Comparison of ENCODE assay signal across 29 cellular contexts in genomic region chr15:47727137-47727536, GRCh38. TPM values are rescaled to one million over a fixed set of nuclear protein-coding genes. Genes with fewer than 3 reads are reported as not detected.
"Had no signal": no experiment of that assay in that cellular context is flagged by ENCODE, and none has a peak within 500 bp of the region (broad histone marks: within the 10 kb centered on the region; RNA-seq: fewer than 3 reads in every experiment).

No MANE protein-coding gene starts in this region.

- H3K4me1 Mint-ChIP-seq: naive B cell had no signal

- ATAC-seq: activated CD4-positive, CD25-positive, alpha-beta regulatory T cell treated with anti-CD3 and anti-CD28 coated beads, Interleukin-2, amount 50 U/mL, for 24 hours; left colon; stimulated activated naive CD8-positive, alpha-beta T cell treated with anti-CD3 and anti-CD28 coated beads, Interleukin-15, Interleukin-2, amounts not matched to agents 100 U/mL and 50 U/mL, for 24 hours had no signal

- H3K27me3 ChIP-seq: adrenal gland, brain microvascular endothelial cell, esophagus muscularis mucosa, foreskin keratinocyte, pancreas, uterus had no signal

- H3K4me3 ChIP-seq: adrenal gland, esophagus muscularis mucosa, lung, pancreas, prostate gland, SK-N-MC, uterus had no signal

- DNase-seq: activated CD4-positive, alpha-beta T cell treated with anti-CD3 and anti-CD28 coated beads for 48 hours; activated CD4-positive, alpha-beta T cell treated with anti-CD3 and anti-CD28 coated beads, Interleukin-2, amount 50 U/mL, for 48 hours; activated CD8-positive, alpha-beta memory T cell treated with anti-CD3 and anti-CD28 coated beads for 24 hours; activated effector memory CD4-positive, alpha-beta T cell treated with Interleukin-2 at 50 U/mL for 16 hours; activated naive CD4-positive, alpha-beta T cell treated with Interleukin-2 at 50 U/mL for 16 hours; adrenal gland; aorta; brain microvascular endothelial cell; central memory CD4-positive, alpha-beta T cell; endodermal cell; hippocampal formation; left colon; naive B cell; nucleus accumbens; pancreas; stimulated activated CD4-positive, alpha-beta T cell treated with anti-CD3 and anti-CD28 coated beads, Interleukin-2, amount 100 ng/mL, for 48 hours; stimulated activated naive CD8-positive, alpha-beta T cell treated with anti-CD3 and anti-CD28 coated beads, Interleukin-15, Interleukin-2, amounts not matched to agents 100 U/mL and 50 U/mL, for 24 hours; uterus had no signal

- H3K4me3 Mint-ChIP-seq: activated naive CD8-positive, alpha-beta T cell; endodermal cell; naive B cell; type B pancreatic cell had no signal

- H3K9me3 ChIP-seq: adrenal gland, esophagus muscularis mucosa, pancreas, prostate gland, thoracic aorta, uterus had no signal

- H3K27ac Mint-ChIP-seq: activated naive CD8-positive, alpha-beta T cell; endodermal cell; naive B cell; type B pancreatic cell had no signal

- H3K27ac ChIP-seq: adrenal gland, brain microvascular endothelial cell, foreskin keratinocyte, pancreas, prostate gland, SK-N-MC, uterus, VCaP had no signal

- H3K9me3 Mint-ChIP-seq: endodermal cell, naive B cell, type B pancreatic cell had no signal

- H3K4me1 ChIP-seq: adrenal gland, prostate gland, uterus had no signal

- H3K36me3 ChIP-seq: adrenal gland, brain microvascular endothelial cell, esophagus muscularis mucosa, pancreas, prostate gland, thoracic aorta, uterus had no signal

- FAIRE-seq: pancreas had no signal

- H3K36me3 Mint-ChIP-seq: activated naive CD8-positive, alpha-beta T cell; naive B cell had no signal

RNA-seq across cellular contexts. Expression of gene SEMA6D, which starts 9.8 kb away (rescaled TPM):
- total RNA-seq: T-helper 1 cell treated with Interleukin-12 subunit alpha and Interleukin-12 subunit beta and Interleukin-4 antibody, amounts not matched to agents 30 ng/mL and 1 ng/mL, for 36 hours had no signal
